Comparison of ENCODE assay signal across 9 cellular contexts in genomic region chr2:152062130-152063091, GRCh38. TPM values are rescaled to one million over a fixed set of nuclear protein-coding genes. Genes with fewer than 3 reads are reported as not detected.
DNase-seq lines count a peak whose midpoint lies in the region; ATAC-seq and TF ChIP-seq lines count a peak whose summit lies in the region.
"Had no signal": no experiment of that assay in that cellular context is flagged by ENCODE, and none has a peak within 500 bp of the region (broad histone marks: within the 10 kb centered on the region; RNA-seq: fewer than 3 reads in every experiment).

No MANE protein-coding gene starts in this region.

- H3K9ac ChIP-seq in parathyroid adenoma, result no peak overlapping the region

- H3K4me1 Mint-ChIP-seq in activated CD4-positive, alpha-beta T cell treated with anti-CD3 and anti-CD28 coated beads, Interleukin-2, amount 10 ng/mL, durations not matched to agents 24 days and 14 days, result no peaks in the 10 kb centered on the region
- no peaks in the 10 kb centered on the region for H3K4me1 Mint-ChIP-seq in activated T-helper 1 cell treated with anti-CD3 and anti-CD28 coated beads, Interleukin-12 subunit alpha, Interleukin-12 subunit beta, Interleukin-2, Interleukin-4 antibody, amounts not matched to agents 30 ng/mL and 10 ng/mL and 1 ng/mL, durations not matched to agents 14 hours and 24 hours and 36 hours (ENCODE audit: low read depth)

- H3K4me3 ChIP-seq in breast epithelium (peak overlapping the region; percentile 1 to 56 (median 14)), parathyroid adenoma (ENCODE audit: low read depth, low read length) (no peak overlapping the region)

- H3K4me1 ChIP-seq in breast epithelium (peaks cover 0 to 14% of the 10 kb centered on the region in 2 donors), parathyroid adenoma (peaks cover 5% of the 10 kb centered on the region)

- intact Hi-C loops in breast epithelium (cut with DNase I; ENCODE audit: low total_unique reads), result no loop called here
- intact Hi-C loops in activated CD4-positive, alpha-beta T cell treated with anti-CD3 and anti-CD28 coated beads, Interleukin-2, amount 10 ng/mL, durations not matched to agents 24 days and 14 days (cut with micrococcal nuclease), result no loop called here
- intact Hi-C loops in activated T-helper 1 cell treated with anti-CD3 and anti-CD28 coated beads, Interleukin-12 subunit alpha, Interleukin-12 subunit beta, Interleukin-2, Interleukin-4 antibody, amounts not matched to agents 30 ng/mL and 10 ng/mL and 1 ng/mL, durations not matched to agents 14 hours and 24 hours and 36 hours (cut with micrococcal nuclease), result no loop called here

- H2AFZ ChIP-seq in parathyroid adenoma, result peak overlapping the region; percentile 40

- H3K27me3 ChIP-seq in breast epithelium (no peaks in the 10 kb centered on the region), parathyroid adenoma (ENCODE audit: control insufficient read depth, insufficient read depth, low read length) (no peaks in the 10 kb centered on the region)

- no peak for TF ChIP-seq CTCF in breast epithelium (IDR thresholded peaks at IDR 0.05)
- TF ChIP-seq CTCF in parathyroid adenoma (IDR thresholded peaks at IDR 0.05), result no peak

- no peak overlapping the region for H3K4me3 Mint-ChIP-seq in activated CD4-positive, alpha-beta T cell treated with anti-CD3 and anti-CD28 coated beads, Interleukin-2, amount 10 ng/mL, durations not matched to agents 24 days and 14 days
- H3K4me3 Mint-ChIP-seq in activated T-helper 1 cell treated with anti-CD3 and anti-CD28 coated beads, Interleukin-12 subunit alpha, Interleukin-12 subunit beta, Interleukin-2, Interleukin-4 antibody, amounts not matched to agents 30 ng/mL and 10 ng/mL and 1 ng/mL, durations not matched to agents 14 hours and 24 hours and 36 hours, result no peak overlapping the region

- H3K27ac Mint-ChIP-seq in activated CD4-positive, alpha-beta T cell treated with anti-CD3 and anti-CD28 coated beads, Interleukin-2, amount 10 ng/mL, durations not matched to agents 24 days and 14 days, result no peak overlapping the region
- no peak overlapping the region for H3K27ac Mint-ChIP-seq in activated T-helper 1 cell treated with anti-CD3 and anti-CD28 coated beads, Interleukin-12 subunit alpha, Interleukin-12 subunit beta, Interleukin-2, Interleukin-4 antibody, amounts not matched to agents 30 ng/mL and 10 ng/mL and 1 ng/mL, durations not matched to agents 14 hours and 24 hours and 36 hours

- peak; percentile 52 for DNase-seq in GM04504 (ENCODE audit: low read depth)
- DNase-seq in HCEC 1CT, result peak; percentile 75
- DNase-seq in breast epithelium (ENCODE audit: low spot score in 2 of 2), result no peak
- no peak for DNase-seq in activated CD4-positive, alpha-beta T cell treated with anti-CD3 and anti-CD28 coated beads, Interleukin-2, amount 10 ng/mL, durations not matched to agents 24 days and 14 days
- no peak for DNase-seq in activated T-helper 1 cell treated with anti-CD3 and anti-CD28 coated beads, Interleukin-12 subunit alpha, Interleukin-12 subunit beta, Interleukin-2, Interleukin-4 antibody, amounts not matched to agents 30 ng/mL and 10 ng/mL and 1 ng/mL, durations not matched to agents 14 hours and 24 hours and 36 hours (ENCODE audit: low spot score)
- no peak for DNase-seq in activated CD4-positive, alpha-beta T cell treated with anti-CD3 and anti-CD28 coated beads for 48 hours

- no peaks in the 10 kb centered on the region for H3K9me3 Mint-ChIP-seq in activated CD4-positive, alpha-beta T cell treated with anti-CD3 and anti-CD28 coated beads, Interleukin-2, amount 10 ng/mL, durations not matched to agents 24 days and 14 days
- H3K9me3 Mint-ChIP-seq in activated T-helper 1 cell treated with anti-CD3 and anti-CD28 coated beads, Interleukin-12 subunit alpha, Interleukin-12 subunit beta, Interleukin-2, Interleukin-4 antibody, amounts not matched to agents 30 ng/mL and 10 ng/mL and 1 ng/mL, durations not matched to agents 14 hours and 24 hours and 36 hours, result no peaks in the 10 kb centered on the region

- TF ChIP-seq POLR2A in breast epithelium (IDR thresholded peaks at IDR 0.05), result no peak

- no peak for ATAC-seq in HG03039 (IDR thresholded peaks at IDR 0.05; ENCODE audit: unreplicated experiment)

- no peaks in the 10 kb centered on the region for H3K36me3 ChIP-seq in breast epithelium
- H3K36me3 ChIP-seq in parathyroid adenoma (ENCODE audit: control insufficient read depth, insufficient read depth, low read length), result no peaks in the 10 kb centered on the region

- peaks cover 2% of the 10 kb centered on the region for H3K27me3 Mint-ChIP-seq in activated CD4-positive, alpha-beta T cell treated with anti-CD3 and anti-CD28 coated beads, Interleukin-2, amount 10 ng/mL, durations not matched to agents 24 days and 14 days
- H3K27me3 Mint-ChIP-seq in activated T-helper 1 cell treated with anti-CD3 and anti-CD28 coated beads, Interleukin-12 subunit alpha, Interleukin-12 subunit beta, Interleukin-2, Interleukin-4 antibody, amounts not matched to agents 30 ng/mL and 10 ng/mL and 1 ng/mL, durations not matched to agents 14 hours and 24 hours and 36 hours (ENCODE audit: insufficient read depth), result peaks cover 9% of the 10 kb centered on the region

- H3K27ac ChIP-seq in breast epithelium (peak overlapping the region; percentile 42 to 78), parathyroid adenoma (no peak overlapping the region)
- H3K27ac ChIP-seq: HL-60 had no signal

- no peak overlapping the region for H3K4me2 ChIP-seq in parathyroid adenoma (ENCODE audit: low read length)

- H3K36me3 Mint-ChIP-seq in activated CD4-positive, alpha-beta T cell treated with anti-CD3 and anti-CD28 coated beads, Interleukin-2, amount 10 ng/mL, durations not matched to agents 24 days and 14 days (ENCODE audit: low read depth), result no peaks in the 10 kb centered on the region
- H3K36me3 Mint-ChIP-seq in activated T-helper 1 cell treated with anti-CD3 and anti-CD28 coated beads, Interleukin-12 subunit alpha, Interleukin-12 subunit beta, Interleukin-2, Interleukin-4 antibody, amounts not matched to agents 30 ng/mL and 10 ng/mL and 1 ng/mL, durations not matched to agents 14 hours and 24 hours and 36 hours (ENCODE audit: low read depth), result no peaks in the 10 kb centered on the region

- H3K79me2 ChIP-seq in parathyroid adenoma, result no peaks in the 10 kb centered on the region

- H3K9me3 ChIP-seq in breast epithelium (peaks cover 5 to 6% of the 10 kb centered on the region in 2 donors), parathyroid adenoma (ENCODE audit: control insufficient read depth, low read length) (no peaks in the 10 kb centered on the region)

RNA-seq across cellular contexts. Expression of gene CACNB4, which starts 36.4 kb away (rescaled TPM):
- total RNA-seq in breast epithelium, result 10 to 100 TPM in 2 of 3 donors, 1 to 10 TPM in 1; 1.6 to 17.7 (median 11.5) TPM
- total RNA-seq in activated CD4-positive, alpha-beta T cell treated with anti-CD3 and anti-CD28 coated beads, Interleukin-2, amount 10 ng/mL, durations not matched to agents 24 days and 14 days, result 0.19 and 0.31 TPM in 2 replicates
- 0.39 and 0.83 TPM in 2 replicates for total RNA-seq in activated T-helper 1 cell treated with anti-CD3 and anti-CD28 coated beads, Interleukin-12 subunit alpha, Interleukin-12 subunit beta, Interleukin-2, Interleukin-4 antibody, amounts not matched to agents 30 ng/mL and 10 ng/mL and 1 ng/mL, durations not matched to agents 14 hours and 24 hours and 36 hours

Comparison
In these comparisons a context has a peak if more than half of its experiments do, and no peak if none do; other contexts are left out.
1. DNase-seq: peak in GM04504 (single experiment) and HCEC 1CT (single experiment); none in breast epithelium (0 of 2), activated CD4-positive, alpha-beta T cell treated with anti-CD3 and anti-CD28 coated beads, Interleukin-2, amount 10 ng/mL, durations not matched to agents 24 days and 14 days (single experiment), activated T-helper 1 cell treated with anti-CD3 and anti-CD28 coated beads, Interleukin-12 subunit alpha, Interleukin-12 subunit beta, Interleukin-2, Interleukin-4 antibody, amounts not matched to agents 30 ng/mL and 10 ng/mL and 1 ng/mL, durations not matched to agents 14 hours and 24 hours and 36 hours (single experiment) and activated CD4-positive, alpha-beta T cell treated with anti-CD3 and anti-CD28 coated beads for 48 hours (single experiment).